8 cellular contexts compared by ENCODE assay signal in the genomic region with DNA sequence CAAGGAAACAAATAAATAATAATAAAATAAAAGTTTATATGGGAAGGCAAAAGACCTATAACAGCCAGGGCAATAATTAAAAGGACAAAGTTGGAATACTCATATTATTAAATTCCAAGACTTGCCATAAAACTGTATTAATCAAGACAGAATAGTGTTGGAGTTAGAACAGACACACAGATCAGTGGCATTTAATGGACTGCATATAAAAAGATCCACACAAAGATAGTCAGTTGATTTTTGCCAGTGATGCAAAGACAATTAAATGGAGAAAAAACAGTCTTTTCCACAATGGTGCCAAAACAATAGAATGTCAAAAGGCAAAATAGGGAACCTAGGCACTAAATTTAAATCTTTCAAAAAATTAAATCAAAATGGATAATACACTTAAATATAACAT.
"Had no signal": no experiment of that assay in that cellular context is flagged by ENCODE, and none has a peak within 500 bp of the region (broad histone marks: within the 10 kb centered on the region; RNA-seq: fewer than 3 reads in every experiment).

No MANE protein-coding gene starts in this region.

- H3K4me3 ChIP-seq: GM12878 had no signal

- ATAC-seq: GM12878 had no signal

- FAIRE-seq: G401.6, GM12878, GM12891, GM12892, GM18507, GM19239 had no signal

- DNase-seq: GDM1, GF-D8 had no signal
